23 cellular contexts compared by ENCODE assay signal in genomic region chr6:5390177-5390576, GRCh38.
DNase-seq lines count a peak whose midpoint lies in the region; ATAC-seq, FAIRE-seq and TF ChIP-seq lines count a peak whose summit lies in the region.
"Had no signal": no experiment of that assay in that cellular context is flagged by ENCODE, and none has a peak within 500 bp of the region (broad histone marks: within the 10 kb centered on the region; RNA-seq: fewer than 3 reads in every experiment).

No MANE protein-coding gene starts in this region.

- no peak overlapping the region for H4K91ac ChIP-seq in IMR-90 (ENCODE audit: insufficient read depth, low read depth, low read length)

- no peaks in the 10 kb centered on the region for H3K79me2 ChIP-seq in K562 (ENCODE audit: control insufficient read depth, insufficient read depth, low read length)

- POLR2A ChIA-PET in IMR-90 (lab: Charles Lee; ENCODE audit: unreplicated experiment), result no interaction called here
- POLR2A ChIA-PET in K562 (lab: Yijun Ruan, JAX), result no interaction called here

- CTCF ChIA-PET in IMR-90 (lab: Yijun Ruan, JAX), result interaction anchor here (3.0 kb wide), 1 partner anchor 247 kb away, joined by 10 read pairs; no protein-coding TSS in a partner anchor
- CTCF ChIA-PET in K562 (lab: Yijun Ruan, JAX; ENCODE audit: low intra/inter-chr PET ratio), result no interaction called here

- no peak for TF ChIP-seq EP300 in K562 (IDR thresholded peaks at IDR 0.05; ENCODE audit: low read length)

- DNase-seq in IMR-90 (no peak), K562 (ENCODE audit: extremely low read depth in 1 of 4, low spot score in 3 of 4) (no peak), COLO829 (ENCODE audit: low spot score) (no peak)
- DNase-seq: 8988T; ACHN; BE2C; C1 segment of cervical spinal cord; Caco-2; Calu3; CD4-positive, alpha-beta memory T cell; CD4-positive, CD25-positive, alpha-beta regulatory T cell; CD8-positive, alpha-beta memory T cell; DMS79 treated with DMSO at 0.1 percent for 48 hours; GF-D8 had no signal

- H3K79me1 ChIP-seq in IMR-90 (ENCODE audit: low read depth in 1 of 2, low read length in 2 of 2), result peaks cover 3 to 4% of the 10 kb centered on the region in 2 experiments; a peak in 2 of 4 replicates

- in situ Hi-C loops in IMR-90 (cut with MboI; ENCODE audit: low sequenced_read_pairs), result loop anchor here (5.0 kb wide), 1 partner anchor 248 kb away; no protein-coding TSS in a partner anchor
- in situ Hi-C loops in K562 (cut with MboI), result no loop called here

- H3K27ac ChIP-seq in IMR-90 (ENCODE audit: insufficient read depth, low read length) (no peak overlapping the region), K562 (ENCODE audit: extremely low read depth, low read depth, low read length) (no peak overlapping the region)
- H3K27ac ChIP-seq: BLaER1 had no signal

- H3K4ac ChIP-seq in IMR-90 (ENCODE audit: low read depth, low read length), result no peak overlapping the region

- BruUV-seq in IMR-90 (replicated peaks; lab: Mats Ljungman, UMichigan), result no TSS peak
- no TSS peak for BruUV-seq in K562 (replicated peaks; lab: Mats Ljungman, UMichigan)

- H3K4me2 ChIP-seq in IMR-90 (ENCODE audit: low read depth, low read length) (no peak overlapping the region), K562 (ENCODE audit: insufficient read depth, low read length) (no peak overlapping the region)
- H3K4me2 ChIP-seq: BLaER1 had no signal

- H2AK9ac ChIP-seq in IMR-90 (replicated peaks; ENCODE audit: low read depth, low read length, poor library complexity), result no peak overlapping the region

- intact Hi-C loops in IMR-90 (cut with micrococcal nuclease) (no loop called here), K562 (cut with micrococcal nuclease) (no loop called here)

- H3K36me3 ChIP-seq in IMR-90 (ENCODE audit: control insufficient read depth, insufficient read depth, low read length) (no peaks in the 10 kb centered on the region), K562 (ENCODE audit: control insufficient read depth, insufficient read depth, low read length) (no peaks in the 10 kb centered on the region)
- H3K36me3 ChIP-seq: BE2C, BLaER1 had no signal

- H3K4me3 ChIP-seq in IMR-90 (ENCODE audit: insufficient read depth, low read depth, low read length) (no peak overlapping the region), K562 (no peak overlapping the region)
- H3K4me3 ChIP-seq: BLaER1 had no signal

- ATAC-seq in IMR-90 (ENCODE audit: low read depth) (no peak), K562 (no peak), esophagus mucosa (peak; percentile 61), GM18907 (IDR thresholded peaks at IDR 0.05; ENCODE audit: unreplicated experiment) (no peak), GM18858 (IDR thresholded peaks at IDR 0.05; ENCODE audit: unreplicated experiment) (no peak)

- H3K18ac ChIP-seq in IMR-90 (ENCODE audit: low read depth, low read length), result no peak overlapping the region

- TF ChIP-seq CTCF in IMR-90 (conservative IDR thresholded peaks at IDR 0.05; ENCODE audit: low read depth, low read length), result no peak
- TF ChIP-seq CTCF in K562 (IDR thresholded peaks at IDR 0.05 in 2 of 3, conservative IDR thresholded peaks at IDR 0.05 in 1 of 3; ENCODE audit: insufficient read depth in 2 of 3, low read depth in 1 of 3, low read length in 3 of 3), result no peak

- FAIRE-seq in K562 (lab: Jason Lieb, UNC), result no peak
- FAIRE-seq: A204.1, D721Med, G401.6, GM12891, GM19239 had no signal

- no peak overlapping the region for H3K9ac ChIP-seq in IMR-90 (ENCODE audit: low read depth, low read length)
- no peak overlapping the region for H3K9ac ChIP-seq in K562 (ENCODE audit: insufficient read depth in 1 of 2, low read depth in 2 of 2, low read length in 2 of 2)
- H3K9ac ChIP-seq: BLaER1 had no signal

- no peak overlapping the region for H2AK5ac ChIP-seq in IMR-90 (ENCODE audit: low read depth, low read length)

- no peak overlapping the region for H3K14ac ChIP-seq in IMR-90 (replicated peaks; ENCODE audit: low read depth, low read length)

- H2BK20ac ChIP-seq in IMR-90 (ENCODE audit: low read depth, low read length), result no peak overlapping the region

- no peak overlapping the region for H4K8ac ChIP-seq in IMR-90 (ENCODE audit: low read depth in 2 of 2, low read length in 2 of 2)

- H3K9me1 ChIP-seq in IMR-90 (ENCODE audit: insufficient read depth, low read length), result peaks cover 2% of the 10 kb centered on the region
- H3K9me1 ChIP-seq in K562 (ENCODE audit: control insufficient read depth, insufficient read depth, low read length), result no peaks in the 10 kb centered on the region

- H4K5ac ChIP-seq in IMR-90 (ENCODE audit: low read depth, low read length), result no peak overlapping the region

- dilution Hi-C loops in IMR-90 (cut with HindIII; ENCODE audit: low sequenced_read_pairs, unreplicated experiment), result no loop called here

- H3K9me3 ChIP-seq in IMR-90 (ENCODE audit: control insufficient read depth, insufficient read depth, low read length) (no peaks in the 10 kb centered on the region), K562 (replicated peaks; ENCODE audit: control insufficient read depth, insufficient read depth, low read depth, low read length) (no peaks in the 10 kb centered on the region)
- H3K9me3 ChIP-seq: BE2C, BLaER1, Caco-2 had no signal

- no peak for TF ChIP-seq RAD21 in IMR-90 (IDR thresholded peaks at IDR 0.05; ENCODE audit: low read length)
- TF ChIP-seq RAD21 in K562 (CRISPR knock-in tag; conservative IDR thresholded peaks at IDR 0.05 in 1 of 2, IDR thresholded peaks at IDR 0.05 in 1 of 2), result no peak

- H3K4me1 ChIP-seq in IMR-90 (ENCODE audit: control insufficient read depth, insufficient read depth, low read length) (no peaks in the 10 kb centered on the region), K562 (replicated peaks in 1 of 2; ENCODE audit: control insufficient read depth in 2 of 2, insufficient read depth in 2 of 2, low read length in 2 of 2) (no peaks in the 10 kb centered on the region)
- H3K4me1 ChIP-seq: BE2C, BLaER1, Caco-2 had no signal

- no peak overlapping the region for H2BK5ac ChIP-seq in IMR-90 (ENCODE audit: low read depth, low read length, poor library complexity, severe bottlenecking)

- H2BK15ac ChIP-seq in IMR-90 (ENCODE audit: low read depth, low read length), result no peak overlapping the region

- TF ChIP-seq POLR2A in IMR-90 (IDR thresholded peaks at IDR 0.05; ENCODE audit: low read depth, low read length) (no peak), K562 (conservative IDR thresholded peaks at IDR 0.05) (no peak)

- no peaks in the 10 kb centered on the region; the same call in 1 of the 2 replicates for H4K20me1 ChIP-seq in IMR-90 (ENCODE audit: insufficient read depth, low read length)
- H4K20me1 ChIP-seq in K562 (replicated peaks; ENCODE audit: control insufficient read depth, insufficient read depth, low read length), result no peaks in the 10 kb centered on the region; the same call in 1 of the 2 replicates

- H2BK120ac ChIP-seq in IMR-90 (ENCODE audit: low read depth, low read length), result no peak overlapping the region

- H3K27me3 ChIP-seq in IMR-90 (ENCODE audit: control insufficient read depth, insufficient read depth, low read length) (no peaks in the 10 kb centered on the region), K562 (ENCODE audit: control insufficient read depth in 2 of 2, insufficient read depth in 2 of 2, low read length in 2 of 2) (no peaks in the 10 kb centered on the region)
- H3K27me3 ChIP-seq: BE2C, BLaER1 had no signal

- H2AFZ ChIP-seq in IMR-90 (replicated peaks; ENCODE audit: low read length, poor library complexity) (no peak overlapping the region), K562 (ENCODE audit: low read depth, low read length) (no peak overlapping the region)

- no peak overlapping the region for H3K23ac ChIP-seq in IMR-90 (ENCODE audit: low read depth, low read length)

- no peak overlapping the region for H3K56ac ChIP-seq in IMR-90 (ENCODE audit: extremely low read depth, insufficient read depth, low read length)

- WGBS in IMR-90 (ENCODE audit: extremely low coverage in 2 of 2, insufficient read length in 1 of 2), 2 experiments, result no CpG with 5 or more reads among the region's 3 CpGs
- WGBS in K562 (ENCODE audit: insufficient coverage, low coverage, missing lambda C conversion rate), result 48% methylated on average over 3 of the region's 3 CpGs

TF ChIP-seq in IMR-90, 13 proteins besides CTCF, POLR2A, EP300 and RAD21:
- TF ChIP-seq FOS (IDR thresholded peaks at IDR 0.05; ENCODE audit: low read depth, low read length) (no peak), MAFK (IDR thresholded peaks at IDR 0.05; ENCODE audit: low read depth, low read length) (peak; percentile 50)
- TF ChIP-seq, protein P1, sequence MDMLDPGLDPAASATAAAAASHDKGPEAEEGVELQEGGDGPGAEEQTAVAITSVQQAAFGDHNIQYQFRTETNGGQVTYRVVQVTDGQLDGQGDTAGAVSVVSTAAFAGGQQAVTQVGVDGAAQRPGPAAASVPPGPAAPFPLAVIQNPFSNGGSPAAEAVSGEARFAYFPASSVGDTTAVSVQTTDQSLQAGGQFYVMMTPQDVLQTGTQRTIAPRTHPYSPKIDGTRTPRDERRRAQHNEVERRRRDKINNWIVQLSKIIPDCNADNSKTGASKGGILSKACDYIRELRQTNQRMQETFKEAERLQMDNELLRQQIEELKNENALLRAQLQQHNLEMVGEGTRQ (IDR thresholded peaks at IDR 0.05; ENCODE audit: low read depth, low read length), result no peak
TF ChIP-seq in IMR-90: peak in this region for 1.

TF ChIP-seq in K562, 482 proteins besides CTCF, POLR2A, EP300 and RAD21 (continues in another document):
- TF ChIP-seq SREBF2 (CRISPR knock-in tag; IDR thresholded peaks at IDR 0.05), result no peak
- TF ChIP-seq RBM17 (IDR thresholded peaks at IDR 0.05; ENCODE audit: borderline replicate concordance, low read depth, low read length), result no peak
- no peak for TF ChIP-seq HLTF (IDR thresholded peaks at IDR 0.05)
- peak; percentile 50; the same call in 1 of the 2 replicates for TF ChIP-seq ZNF316 (IDR thresholded peaks at IDR 0.05)
- TF ChIP-seq MED1 (CRISPR knock-in tag; IDR thresholded peaks at IDR 0.05; ENCODE audit: borderline replicate concordance), result no peak
- no peak for TF ChIP-seq SRSF3 (IDR thresholded peaks at IDR 0.05; ENCODE audit: insufficient read depth, low read length)
- TF ChIP-seq MYBL2 (IDR thresholded peaks at IDR 0.05; ENCODE audit: low read depth), result no peak
- no peak for TF ChIP-seq MYBL2 (CRISPR knock-in tag; IDR thresholded peaks at IDR 0.05; ENCODE audit: borderline replicate concordance)
- TF ChIP-seq C11orf30 (IDR thresholded peaks at IDR 0.05; ENCODE audit: low read depth), result peak; percentile 60
- TF ChIP-seq HMG20B (CRISPR knock-in tag; IDR thresholded peaks at IDR 0.05), result no peak
- TF ChIP-seq MCM7 (IDR thresholded peaks at IDR 0.05), result no peak
- TF ChIP-seq FOXK1 (CRISPR knock-in tag; IDR thresholded peaks at IDR 0.05; ENCODE audit: borderline replicate concordance), result no peak
- 0 out of 2 replicates have a peak, but pooled peaks have one; percentile 31 for TF ChIP-seq MAFF (IDR thresholded peaks at IDR 0.05; ENCODE audit: low read length)
- TF ChIP-seq HDGF (IDR thresholded peaks at IDR 0.05), result no peak
- no peak for TF ChIP-seq NR2C1 (IDR thresholded peaks at IDR 0.05)
- no peak for TF ChIP-seq NR2C1 (tag; IDR thresholded peaks at IDR 0.05)
- no peak for TF ChIP-seq CBX3 (IDR thresholded peaks at IDR 0.05; ENCODE audit: borderline replicate concordance in 1 of 2, low read length in 2 of 2)
- TF ChIP-seq ILF3 (IDR thresholded peaks at IDR 0.05; ENCODE audit: borderline replicate concordance), result no peak
